Comparison of ENCODE assay signal across 2 cellular contexts in the genomic region with DNA sequence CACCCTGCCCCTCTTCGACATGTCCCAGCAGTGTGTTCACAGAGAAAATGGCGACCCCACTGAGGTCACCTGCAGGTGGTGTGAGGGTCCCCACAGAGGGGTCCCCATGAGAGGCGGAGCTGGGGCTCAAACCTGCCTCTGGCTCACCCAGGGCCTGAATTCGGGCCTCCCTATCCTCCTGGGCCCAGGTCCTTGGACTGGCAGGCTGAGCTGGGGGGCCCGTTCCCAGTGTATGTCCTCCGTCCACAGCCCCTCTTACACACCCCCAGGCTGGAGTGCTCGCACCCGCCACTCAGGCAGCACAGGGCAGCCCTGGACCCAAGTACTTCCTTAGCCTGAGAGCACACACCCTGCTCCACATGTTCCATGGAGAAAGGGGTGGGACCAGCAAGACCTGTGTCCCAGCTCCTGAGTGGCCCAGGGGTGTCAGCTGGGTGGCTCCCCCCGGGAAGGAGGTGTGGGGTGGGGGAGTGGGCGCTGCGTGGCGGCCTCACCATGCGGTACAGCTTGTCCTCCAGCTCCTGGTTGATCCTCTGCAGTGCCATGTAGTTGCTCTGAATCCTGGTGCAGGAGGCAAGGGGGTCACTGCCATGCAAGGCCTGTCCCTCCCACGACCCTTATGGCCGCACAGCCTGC.
TF ChIP-seq lines count a peak whose summit lies in the region.

No MANE protein-coding gene starts in this region.

TF ChIP-seq in HCT116, 20 proteins besides CTCF, POLR2A, EP300 and RAD21:
- TF ChIP-seq ZNF274 (IDR thresholded peaks at IDR 0.05; ENCODE audit: low read depth, low read length) (no peak), SP1 (IDR thresholded peaks at IDR 0.05; ENCODE audit: low read depth) (no peak), ELF1 (IDR thresholded peaks at IDR 0.05; ENCODE audit: borderline replicate concordance, low read depth) (no peak), JUND (IDR thresholded peaks at IDR 0.05) (no peak), CBX3 (IDR thresholded peaks at IDR 0.05; ENCODE audit: low read depth) (no peak), CEBPB (IDR thresholded peaks at IDR 0.05; ENCODE audit: low read depth) (no peak), TCF7L2 (IDR thresholded peaks at IDR 0.05; ENCODE audit: borderline replicate concordance, extremely low read depth, insufficient read depth, insufficient read length) (no peak)
- TF ChIP-seq, protein P1, sequence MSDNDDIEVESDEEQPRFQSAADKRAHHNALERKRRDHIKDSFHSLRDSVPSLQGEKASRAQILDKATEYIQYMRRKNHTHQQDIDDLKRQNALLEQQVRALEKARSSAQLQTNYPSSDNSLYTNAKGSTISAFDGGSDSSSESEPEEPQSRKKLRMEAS (IDR thresholded peaks at IDR 0.05), result no peak
- TF ChIP-seq, protein P2, sequence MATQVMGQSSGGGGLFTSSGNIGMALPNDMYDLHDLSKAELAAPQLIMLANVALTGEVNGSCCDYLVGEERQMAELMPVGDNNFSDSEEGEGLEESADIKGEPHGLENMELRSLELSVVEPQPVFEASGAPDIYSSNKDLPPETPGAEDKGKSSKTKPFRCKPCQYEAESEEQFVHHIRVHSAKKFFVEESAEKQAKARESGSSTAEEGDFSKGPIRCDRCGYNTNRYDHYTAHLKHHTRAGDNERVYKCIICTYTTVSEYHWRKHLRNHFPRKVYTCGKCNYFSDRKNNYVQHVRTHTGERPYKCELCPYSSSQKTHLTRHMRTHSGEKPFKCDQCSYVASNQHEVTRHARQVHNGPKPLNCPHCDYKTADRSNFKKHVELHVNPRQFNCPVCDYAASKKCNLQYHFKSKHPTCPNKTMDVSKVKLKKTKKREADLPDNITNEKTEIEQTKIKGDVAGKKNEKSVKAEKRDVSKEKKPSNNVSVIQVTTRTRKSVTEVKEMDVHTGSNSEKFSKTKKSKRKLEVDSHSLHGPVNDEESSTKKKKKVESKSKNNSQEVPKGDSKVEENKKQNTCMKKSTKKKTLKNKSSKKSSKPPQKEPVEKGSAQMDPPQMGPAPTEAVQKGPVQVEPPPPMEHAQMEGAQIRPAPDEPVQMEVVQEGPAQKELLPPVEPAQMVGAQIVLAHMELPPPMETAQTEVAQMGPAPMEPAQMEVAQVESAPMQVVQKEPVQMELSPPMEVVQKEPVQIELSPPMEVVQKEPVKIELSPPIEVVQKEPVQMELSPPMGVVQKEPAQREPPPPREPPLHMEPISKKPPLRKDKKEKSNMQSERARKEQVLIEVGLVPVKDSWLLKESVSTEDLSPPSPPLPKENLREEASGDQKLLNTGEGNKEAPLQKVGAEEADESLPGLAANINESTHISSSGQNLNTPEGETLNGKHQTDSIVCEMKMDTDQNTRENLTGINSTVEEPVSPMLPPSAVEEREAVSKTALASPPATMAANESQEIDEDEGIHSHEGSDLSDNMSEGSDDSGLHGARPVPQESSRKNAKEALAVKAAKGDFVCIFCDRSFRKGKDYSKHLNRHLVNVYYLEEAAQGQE (IDR thresholded peaks at IDR 0.05; ENCODE audit: low read depth), result no peak

TF ChIP-seq in H1, 55 proteins besides CTCF, POLR2A, EP300 and RAD21:
- TF ChIP-seq BRCA1 (IDR thresholded peaks at IDR 0.05; ENCODE audit: low read depth, low read length) (no peak), TAF7 (optimal IDR thresholded peaks at IDR 0.05; ENCODE audit: borderline replicate concordance, low read depth, low read length) (no peak), CEBPB (IDR thresholded peaks at IDR 0.05; ENCODE audit: low read depth, low read length) (no peak), CREB1 (IDR thresholded peaks at IDR 0.05) (no peak), KDM5A (IDR thresholded peaks at IDR 0.05; ENCODE audit: low read length) (no peak), CHD1 (IDR thresholded peaks at IDR 0.05; ENCODE audit: low read depth, low read length) (no peak), TEAD4 (IDR thresholded peaks at IDR 0.05; ENCODE audit: low read depth, low read length) (no peak), NANOG (IDR thresholded peaks at IDR 0.05; ENCODE audit: insufficient read depth, low read depth, low read length, poor library complexity, severe bottlenecking) (no peak), TAF1 (IDR thresholded peaks at IDR 0.05; ENCODE audit: low read depth, low read length) (no peak), KDM4A (IDR thresholded peaks at IDR 0.05; ENCODE audit: low read depth, low read length, severe bottlenecking) (no peak), YY1 (IDR thresholded peaks at IDR 0.05; ENCODE audit: low read depth, low read length) (no peak), SP2 (IDR thresholded peaks at IDR 0.05; ENCODE audit: low read length) (no peak), CHD2 (IDR thresholded peaks at IDR 0.05; ENCODE audit: low read length) (no peak), JUN (IDR thresholded peaks at IDR 0.05; ENCODE audit: low read depth, low read length) (no peak), SIN3A (conservative IDR thresholded peaks at IDR 0.05 in 1 of 2, IDR thresholded peaks at IDR 0.05 in 1 of 2; ENCODE audit: low read depth in 1 of 2, low read length in 2 of 2) (no peak), ZNF274 (IDR thresholded peaks at IDR 0.05; ENCODE audit: borderline replicate concordance, extremely low read depth, low read length) (no peak), ASH2L (IDR thresholded peaks at IDR 0.05; ENCODE audit: low read length) (no peak), TBP (IDR thresholded peaks at IDR 0.05; ENCODE audit: low read depth, low read length) (no peak)
- TF ChIP-seq, protein P3, sequence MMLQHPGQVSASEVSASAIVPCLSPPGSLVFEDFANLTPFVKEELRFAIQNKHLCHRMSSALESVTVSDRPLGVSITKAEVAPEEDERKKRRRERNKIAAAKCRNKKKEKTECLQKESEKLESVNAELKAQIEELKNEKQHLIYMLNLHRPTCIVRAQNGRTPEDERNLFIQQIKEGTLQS (IDR thresholded peaks at IDR 0.05; ENCODE audit: insufficient read depth, low read depth, low read length), result no peak
